In genomic region chr16:84730406-84731106, GRCh38 we compare ENCODE assay signal across 8 cellular contexts. TPM values are rescaled to one million over a fixed set of nuclear protein-coding genes. Genes with fewer than 3 reads are reported as not detected.
A peak's percentile ranks its signal among the peaks of the same experiment; 100 is the strongest.
DNase-seq lines count a peak whose midpoint lies in the region; ATAC-seq, FAIRE-seq and TF ChIP-seq lines count a peak whose summit lies in the region.

No MANE protein-coding gene starts in this region.

- peak overlapping the region; percentile 33 for H3K4me3 ChIP-seq in A549

- peak; percentile 87 to 89 for ATAC-seq in A549
- peak; percentile 56 for ATAC-seq in HG03196 (IDR thresholded peaks at IDR 0.05; ENCODE audit: unreplicated experiment)
- ATAC-seq in central memory CD8-positive, alpha-beta T cell (replicated peaks; ENCODE audit: extremely low read depth, poor library complexity, severe bottlenecking) = peak; percentile 68

- peaks cover 87% of the 10 kb centered on the region for H3K4me1 ChIP-seq in A549

- no peaks in the 10 kb centered on the region for H3K27me3 Mint-ChIP-seq in central memory CD8-positive, alpha-beta T cell

- no peak overlapping the region for H3K27ac Mint-ChIP-seq in central memory CD8-positive, alpha-beta T cell (ENCODE audit: low read depth)

- H3K4me2 ChIP-seq in A549 = peak overlapping the region; percentile 80

- CTCF ChIA-PET in A549 (lab: Yijun Ruan, JAX) = interaction anchor here (0.8 to 2.7 kb wide), 10 partner anchors 9 to 222 kb away, joined by 3 to 29 read pairs (median 4); no protein-coding TSS in a partner anchor

- no peak for TF ChIP-seq RAD21 in A549 (conservative IDR thresholded peaks at IDR 0.05 in 1 of 2, IDR thresholded peaks at IDR 0.05 in 1 of 2)

- no peak for TF ChIP-seq EP300 in A549 (IDR thresholded peaks at IDR 0.05)

- POLR2A ChIA-PET in A549 (lab: Yijun Ruan, JAX) = interaction anchor here (1.2 to 1.8 kb wide), 3 partner anchors 8 to 112 kb away, joined by 3 to 6 read pairs (median 4); partner anchors contain the start of gene COTL1

- H3K9me3 Mint-ChIP-seq in central memory CD8-positive, alpha-beta T cell = no peaks in the 10 kb centered on the region

- peaks cover 8% of the 10 kb centered on the region for H3K36me3 Mint-ChIP-seq in central memory CD8-positive, alpha-beta T cell (ENCODE audit: insufficient read depth)

- H3K27ac ChIP-seq in A549 = peak overlapping the region; percentile 84 to 92

- TF ChIP-seq POLR2A in A549 (IDR thresholded peaks at IDR 0.05; ENCODE audit: low read length) = no peak

- H3K9me3 ChIP-seq in A549 = no peaks in the 10 kb centered on the region

- no peak for TF ChIP-seq CTCF in A549 (IDR thresholded peaks at IDR 0.05)

- no peak overlapping the region for H3K4me3 Mint-ChIP-seq in central memory CD8-positive, alpha-beta T cell

- FAIRE-seq in A549 (lab: Jason Lieb, UNC) (peak; percentile 59), G401.6 (lab: Jason Lieb, UNC) (peak; percentile 70)

- WGBS in A549 (ENCODE audit: missing lambda C conversion rate) = 1% methylated on average over 9 of the region's 9 CpGs

- DNase-seq in A549 (ENCODE audit: low read depth in 1 of 2, low spot score in 1 of 2) (peak; percentile 82 to 87), RPMI8226 (peak; percentile 60), kidney tubule cell (ENCODE audit: low spot score) (peak; percentile 90), superior temporal gyrus (ENCODE audit: extremely low spot score) (peak; percentile 73), NCI-H128 (lab: John Stamatoyannopoulos, UW; ENCODE audit: unreplicated experiment) (no peak)
- DNase-seq in central memory CD8-positive, alpha-beta T cell (ENCODE audit: low spot score in 2 of 2) = no peak

- peaks cover 31% of the 10 kb centered on the region for H3K4me1 Mint-ChIP-seq in central memory CD8-positive, alpha-beta T cell

TF ChIP-seq in A549, 52 proteins besides CTCF, POLR2A, EP300 and RAD21:
- 0 out of 2 replicates have a peak, but pooled peaks have one; percentile 37 for TF ChIP-seq JUNB (IDR thresholded peaks at IDR 0.05)
- TF ChIP-seq, protein P1, sequence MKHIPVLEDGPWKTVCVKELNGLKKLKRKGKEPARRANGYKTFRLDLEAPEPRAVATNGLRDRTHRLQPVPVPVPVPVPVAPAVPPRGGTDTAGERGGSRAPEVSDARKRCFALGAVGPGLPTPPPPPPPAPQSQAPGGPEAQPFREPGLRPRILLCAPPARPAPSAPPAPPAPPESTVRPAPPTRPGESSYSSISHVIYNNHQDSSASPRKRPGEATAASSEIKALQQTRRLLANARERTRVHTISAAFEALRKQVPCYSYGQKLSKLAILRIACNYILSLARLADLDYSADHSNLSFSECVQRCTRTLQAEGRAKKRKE (CRISPR knock-in tag; IDR thresholded peaks at IDR 0.05; ENCODE audit: low read depth) = no peak
- no peak for TF ChIP-seq KDM5A (IDR thresholded peaks at IDR 0.05)
- no peak for TF ChIP-seq FOXS1 (CRISPR knock-in tag; IDR thresholded peaks at IDR 0.05)
- TF ChIP-seq RARB (CRISPR knock-in tag; IDR thresholded peaks at IDR 0.05) = 0 out of 2 replicates have a peak, but pooled peaks have one; percentile 47
- TF ChIP-seq, protein P2, sequence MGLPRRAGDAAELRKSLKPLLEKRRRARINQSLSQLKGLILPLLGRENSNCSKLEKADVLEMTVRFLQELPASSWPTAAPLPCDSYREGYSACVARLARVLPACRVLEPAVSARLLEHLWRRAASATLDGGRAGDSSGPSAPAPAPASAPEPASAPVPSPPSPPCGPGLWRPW (IDR thresholded peaks at IDR 0.05) = no peak
- TF ChIP-seq MAFK (IDR thresholded peaks at IDR 0.05; ENCODE audit: partially characterized antibody) = peak; percentile 42
- TF ChIP-seq MAZ (IDR thresholded peaks at IDR 0.05; ENCODE audit: borderline replicate concordance, low read depth, low read length) = no peak
- peak; percentile 37 for TF ChIP-seq MAX (IDR thresholded peaks at IDR 0.05)
- no peak for TF ChIP-seq HOXB5 (CRISPR knock-in tag; IDR thresholded peaks at IDR 0.05)
- no peak for TF ChIP-seq ZNF302 (CRISPR knock-in tag; IDR thresholded peaks at IDR 0.05)
- TF ChIP-seq FOSL2 (IDR thresholded peaks at IDR 0.05) = peak; percentile 71
- peak; percentile 85 for TF ChIP-seq FOSL2 (CRISPR knock-in tag; IDR thresholded peaks at IDR 0.05)
- no peak for TF ChIP-seq ZFP36 (IDR thresholded peaks at IDR 0.05; ENCODE audit: borderline replicate concordance, partially characterized antibody)
- TF ChIP-seq EHMT2 (IDR thresholded peaks at IDR 0.05; ENCODE audit: low read depth) = no peak
- no peak for TF ChIP-seq POLR2AphosphoS2 (conservative IDR thresholded peaks at IDR 0.05; ENCODE audit: low read length)
- TF ChIP-seq GATA3 (IDR thresholded peaks at IDR 0.05; ENCODE audit: borderline replicate concordance) = peak; percentile 78; the same call in 1 of the 2 replicates
- no peak for TF ChIP-seq USF2 (IDR thresholded peaks at IDR 0.05)

RNA-seq across cellular contexts. Expression of gene USP10, which starts 30.8 kb away (rescaled TPM):
- 93.5 and 144 TPM in 2 replicates for polyA plus RNA-seq in A549 (2011; rRNA removed)
- polyA plus RNA-seq in A549 (2012; cell fraction: cytosol; rRNA removed) = 90.7 and 101 TPM in 2 replicates
- polyA plus RNA-seq in A549 (2012; cell fraction: nucleus; rRNA removed) = 156 and 209 TPM in 2 replicates
- 60.6 to 64.2 TPM (median 61.5 TPM) in 3 replicates for polyA plus RNA-seq in A549 (2017; fragmentation: RNase III; extraction: RNeasy Plus Mini Kit Qiagen cat#74134 plus additional on column Dnase treatment)
- polyA minus RNA-seq in A549 (2011; rRNA and poly(A)+ RNA removed) = 241 and 307 TPM in 2 replicates

Comparison
In these comparisons a context has a peak if more than half of its experiments do, and no peak if none do; other contexts are left out.
1. DNase-seq: peak in A549 (2 of 2), RPMI8226 (single experiment), kidney tubule cell (single experiment) and superior temporal gyrus (single experiment); none in central memory CD8-positive, alpha-beta T cell (0 of 2) and NCI-H128 (single experiment).
2. Peak in every context shown above with its lines, with median percentiles within 50 percentile points of each other: ATAC-seq.